3 cellular contexts compared by ENCODE assay signal in the genomic region with DNA sequence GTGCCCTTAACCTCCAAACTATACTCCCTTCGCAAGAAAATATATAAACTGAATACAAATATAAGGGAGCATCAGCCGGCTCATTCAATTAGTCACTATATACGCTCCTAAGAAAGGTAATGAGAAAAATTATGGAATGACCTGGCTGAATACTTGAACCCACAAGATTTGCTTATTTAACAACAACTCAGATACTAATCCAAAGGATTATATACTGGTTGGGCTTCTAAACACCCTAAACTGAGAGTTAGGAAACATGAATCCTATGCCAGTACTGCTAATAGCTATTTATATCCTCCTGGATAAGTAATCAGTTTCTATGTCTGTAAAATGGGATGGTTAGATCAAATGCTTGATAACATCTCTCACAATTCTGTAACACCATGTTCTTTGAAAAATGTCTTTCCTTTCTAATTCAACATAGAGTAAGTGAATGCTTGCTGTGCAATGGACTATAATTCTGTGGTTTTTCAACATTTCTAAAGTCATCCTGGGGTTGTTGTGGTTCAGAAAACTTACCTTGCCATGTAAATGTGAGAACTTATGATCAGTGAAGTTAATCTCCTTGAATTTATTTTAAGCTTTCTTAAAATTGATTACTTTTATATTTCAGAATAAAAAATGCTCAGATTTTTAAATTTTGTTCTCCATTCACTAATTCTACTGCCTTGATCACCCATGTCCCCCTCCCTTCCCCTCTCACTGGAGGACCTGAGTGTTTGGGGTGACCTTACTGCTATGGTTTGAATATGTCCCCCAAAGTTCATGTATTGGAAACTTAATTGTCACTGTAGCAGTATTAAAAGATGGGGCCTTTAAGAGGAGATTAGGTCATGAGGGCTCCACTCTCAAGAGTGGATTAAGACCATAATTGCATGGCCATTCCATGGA.
TF ChIP-seq lines count a peak whose summit lies in the region.

No MANE protein-coding gene starts in this region.

TF ChIP-seq in SK-N-SH treated with all-trans-retinoic acid at 6 μM for 48 hours, 23 proteins besides CTCF, POLR2A, EP300 and RAD21:
- peak; percentile 19; the same call in 1 of the 2 replicates for TF ChIP-seq ZC3H10 (CRISPR knock-in tag; IDR thresholded peaks at IDR 0.05)
- TF ChIP-seq ESRRG (CRISPR knock-in tag; IDR thresholded peaks at IDR 0.05): no peak
TF ChIP-seq in SK-N-SH treated with all-trans-retinoic acid at 6 μM for 48 hours: peak in this region for 1.

TF ChIP-seq in SK-N-SH, 30 proteins besides CTCF, POLR2A, EP300 and RAD21:
- TF ChIP-seq MEF2A (IDR thresholded peaks at IDR 0.05; ENCODE audit: borderline replicate concordance, low read depth) (no peak), RFX5 (IDR thresholded peaks at IDR 0.05; ENCODE audit: low read length) (no peak)
- TF ChIP-seq, protein P1, sequence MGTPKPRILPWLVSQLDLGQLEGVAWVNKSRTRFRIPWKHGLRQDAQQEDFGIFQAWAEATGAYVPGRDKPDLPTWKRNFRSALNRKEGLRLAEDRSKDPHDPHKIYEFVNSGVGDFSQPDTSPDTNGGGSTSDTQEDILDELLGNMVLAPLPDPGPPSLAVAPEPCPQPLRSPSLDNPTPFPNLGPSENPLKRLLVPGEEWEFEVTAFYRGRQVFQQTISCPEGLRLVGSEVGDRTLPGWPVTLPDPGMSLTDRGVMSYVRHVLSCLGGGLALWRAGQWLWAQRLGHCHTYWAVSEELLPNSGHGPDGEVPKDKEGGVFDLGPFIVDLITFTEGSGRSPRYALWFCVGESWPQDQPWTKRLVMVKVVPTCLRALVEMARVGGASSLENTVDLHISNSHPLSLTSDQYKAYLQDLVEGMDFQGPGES (IDR thresholded peaks at IDR 0.05; ENCODE audit: low read depth, low read length): no peak

TF ChIP-seq in IMR-90, 13 proteins besides CTCF, POLR2A, EP300 and RAD21:
- TF ChIP-seq RCOR1 (IDR thresholded peaks at IDR 0.05; ENCODE audit: insufficient replicate concordance, low read length) (no peak), CEBPB (IDR thresholded peaks at IDR 0.05; ENCODE audit: low read depth, low read length) (no peak), MXI1 (IDR thresholded peaks at IDR 0.05; ENCODE audit: borderline replicate concordance, low read depth, low read length) (no peak), BHLHE40 (IDR thresholded peaks at IDR 0.05; ENCODE audit: low read depth, low read length) (no peak), SMC3 (IDR thresholded peaks at IDR 0.05; ENCODE audit: low read depth, low read length) (no peak), CHD1 (IDR thresholded peaks at IDR 0.05; ENCODE audit: low read depth, low read length) (no peak), RFX5 (IDR thresholded peaks at IDR 0.05; ENCODE audit: low read depth, low read length) (no peak), MAFK (IDR thresholded peaks at IDR 0.05; ENCODE audit: low read depth, low read length) (no peak), MAZ (IDR thresholded peaks at IDR 0.05; ENCODE audit: borderline replicate concordance, low read depth, low read length) (no peak), FOS (IDR thresholded peaks at IDR 0.05; ENCODE audit: low read depth, low read length) (no peak), NFE2L2 (IDR thresholded peaks at IDR 0.05; ENCODE audit: low read depth, low read length) (no peak)
- TF ChIP-seq, protein P2, sequence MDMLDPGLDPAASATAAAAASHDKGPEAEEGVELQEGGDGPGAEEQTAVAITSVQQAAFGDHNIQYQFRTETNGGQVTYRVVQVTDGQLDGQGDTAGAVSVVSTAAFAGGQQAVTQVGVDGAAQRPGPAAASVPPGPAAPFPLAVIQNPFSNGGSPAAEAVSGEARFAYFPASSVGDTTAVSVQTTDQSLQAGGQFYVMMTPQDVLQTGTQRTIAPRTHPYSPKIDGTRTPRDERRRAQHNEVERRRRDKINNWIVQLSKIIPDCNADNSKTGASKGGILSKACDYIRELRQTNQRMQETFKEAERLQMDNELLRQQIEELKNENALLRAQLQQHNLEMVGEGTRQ (IDR thresholded peaks at IDR 0.05; ENCODE audit: low read depth, low read length): no peak
- TF ChIP-seq, protein P3, sequence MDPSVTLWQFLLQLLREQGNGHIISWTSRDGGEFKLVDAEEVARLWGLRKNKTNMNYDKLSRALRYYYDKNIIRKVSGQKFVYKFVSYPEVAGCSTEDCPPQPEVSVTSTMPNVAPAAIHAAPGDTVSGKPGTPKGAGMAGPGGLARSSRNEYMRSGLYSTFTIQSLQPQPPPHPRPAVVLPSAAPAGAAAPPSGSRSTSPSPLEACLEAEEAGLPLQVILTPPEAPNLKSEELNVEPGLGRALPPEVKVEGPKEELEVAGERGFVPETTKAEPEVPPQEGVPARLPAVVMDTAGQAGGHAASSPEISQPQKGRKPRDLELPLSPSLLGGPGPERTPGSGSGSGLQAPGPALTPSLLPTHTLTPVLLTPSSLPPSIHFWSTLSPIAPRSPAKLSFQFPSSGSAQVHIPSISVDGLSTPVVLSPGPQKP (IDR thresholded peaks at IDR 0.05; ENCODE audit: borderline replicate concordance, low read depth, low read length): no peak
